8 cellular contexts compared by ENCODE assay signal in genomic region chr3:30629736-30630135, GRCh38. TPM values are rescaled to one million over a fixed set of nuclear protein-coding genes. Genes with fewer than 3 reads are reported as not detected.
A peak's percentile ranks its signal among the peaks of the same experiment; 100 is the strongest.
DNase-seq lines count a peak whose midpoint lies in the region; ATAC-seq and TF ChIP-seq lines count a peak whose summit lies in the region.

No MANE protein-coding gene starts in this region.

- peak overlapping the region; percentile 61 for H3K4me3 Mint-ChIP-seq in activated T-cell treated with anti-CD3 and anti-CD28 coated beads, Interleukin-2, amount 50 U/mL, for 4 hours

- H3K9me3 ChIP-seq in breast epithelium (no peaks in the 10 kb centered on the region), muscle layer of duodenum (ENCODE audit: control insufficient read depth in 1 of 2, low read length in 2 of 2) (no peaks in the 10 kb centered on the region), transverse colon (no peaks in the 10 kb centered on the region)

- H3K4me3 ChIP-seq in breast epithelium, result no peak overlapping the region
- H3K4me3 ChIP-seq in muscle layer of duodenum (ENCODE audit: low read depth in 1 of 2, low read length in 2 of 2), result no peak overlapping the region
- H3K4me3 ChIP-seq in transverse colon, result no peak overlapping the region

- intact Hi-C loops in breast epithelium (cut with DNase I; ENCODE audit: low total_unique reads), result no loop called here
- intact Hi-C loops in transverse colon (cut with DNase I; ENCODE audit: low total_unique reads), result no loop called here

- peaks cover 94% of the 10 kb centered on the region for H3K4me1 Mint-ChIP-seq in activated T-cell treated with anti-CD3 and anti-CD28 coated beads, Interleukin-2, amount 50 U/mL, for 4 hours (ENCODE audit: low read depth)

- TF ChIP-seq CTCF in breast epithelium (IDR thresholded peaks at IDR 0.05) (no peak), transverse colon (IDR thresholded peaks at IDR 0.05) (no peak)

- peak overlapping the region; percentile 54 to 76 for H3K27ac ChIP-seq in breast epithelium
- H3K27ac ChIP-seq in muscle layer of duodenum (ENCODE audit: low read length), result peak overlapping the region; percentile 56
- peak overlapping the region; percentile 57 to 77 (median 71) for H3K27ac ChIP-seq in transverse colon

- no peak for ATAC-seq in activated T-cell treated with anti-CD3 and anti-CD28 coated beads, Interleukin-2, amount 50 U/mL, for 4 hours
- ATAC-seq in HG03025 (IDR thresholded peaks at IDR 0.05; ENCODE audit: low FRiP score, unreplicated experiment), result no peak
- ATAC-seq in GM19324 (IDR thresholded peaks at IDR 0.05; ENCODE audit: low FRiP score, unreplicated experiment), result no peak

- in situ Hi-C loops in transverse colon (cut with MboI; ENCODE audit: low pct_ligation_motif_present in 1 of 4, low pct_unique_long_range_greater_than_20kb in 1 of 4, low sequenced_read_pairs in 3 of 4), result loop anchor here in 1 of 4 donors (10.0 kb wide), 1 partner anchor 45 kb away; no protein-coding TSS in a partner anchor

- no peaks in the 10 kb centered on the region for H3K27me3 Mint-ChIP-seq in activated T-cell treated with anti-CD3 and anti-CD28 coated beads, Interleukin-2, amount 50 U/mL, for 4 hours (ENCODE audit: low read depth)

- DNase-seq in activated T-cell treated with anti-CD3 and anti-CD28 coated beads, Interleukin-2, amount 50 U/mL, for 4 hours, result no peak
- no peak for DNase-seq in activated T-cell treated with anti-CD3 and anti-CD28 coated beads for 4 hours
- DNase-seq in breast epithelium (ENCODE audit: low spot score in 2 of 2), result no peak
- DNase-seq in transverse colon, result no peak
- no peak for DNase-seq in stimulated activated naive CD4-positive, alpha-beta T cell (lab: John Stamatoyannopoulos, UW)

- no peaks in the 10 kb centered on the region for H3K27me3 ChIP-seq in breast epithelium
- no peaks in the 10 kb centered on the region for H3K27me3 ChIP-seq in muscle layer of duodenum (ENCODE audit: low read depth, low read length)
- no peaks in the 10 kb centered on the region for H3K27me3 ChIP-seq in transverse colon

- TF ChIP-seq POLR2A in breast epithelium (IDR thresholded peaks at IDR 0.05), result no peak
- TF ChIP-seq POLR2A in transverse colon (IDR thresholded peaks at IDR 0.05), result no peak

- no peak for TF ChIP-seq EP300 in transverse colon (IDR thresholded peaks at IDR 0.05; ENCODE audit: low read depth)

- peaks cover 3 to 6% of the 10 kb centered on the region in 2 donors for H3K4me1 ChIP-seq in breast epithelium
- H3K4me1 ChIP-seq in muscle layer of duodenum (ENCODE audit: control insufficient read depth in 1 of 2, insufficient read depth in 2 of 2, low read length in 2 of 2), result peaks cover 35 to 90% of the 10 kb centered on the region in 2 donors
- peaks cover 40 to 99% (median 65%) of the 10 kb centered on the region in 4 donors for H3K4me1 ChIP-seq in transverse colon

- no peaks in the 10 kb centered on the region for H3K9me3 Mint-ChIP-seq in activated T-cell treated with anti-CD3 and anti-CD28 coated beads, Interleukin-2, amount 50 U/mL, for 4 hours

- H3K36me3 Mint-ChIP-seq in activated T-cell treated with anti-CD3 and anti-CD28 coated beads, Interleukin-2, amount 50 U/mL, for 4 hours (ENCODE audit: insufficient read depth), result peaks cover 47% of the 10 kb centered on the region

- WGBS in transverse colon (ENCODE audit: low coverage in 1 of 2), 2 donors, result 71 to 76% methylated on average over 6 of the region's 6 CpGs

- H3K36me3 ChIP-seq in breast epithelium (no peaks in the 10 kb centered on the region), muscle layer of duodenum (ENCODE audit: control insufficient read depth in 1 of 2, insufficient read depth in 2 of 2, low read length in 2 of 2) (no peaks in the 10 kb centered on the region), transverse colon (no peaks in the 10 kb centered on the region)

RNA-seq across cellular contexts. Expression of gene TGFBR2, which starts 23.3 kb away (rescaled TPM):
- 100 to 1,000 TPM; 104 to 114 (median 111) TPM for total RNA-seq in activated T-cell treated with anti-CD3 and anti-CD28 coated beads, Interleukin-2, amount 50 U/mL, for 4 hours
- total RNA-seq in breast epithelium, result 100 to 1,000 TPM; 205 to 281 (median 243) TPM
- total RNA-seq in transverse colon, result 100 to 1,000 TPM in 2 of 4 donors, 10 to 100 TPM in 2; 63.2 to 179 (median 98.5) TPM
